ENCODE assay signal across 7 cellular contexts in the genomic region with DNA sequence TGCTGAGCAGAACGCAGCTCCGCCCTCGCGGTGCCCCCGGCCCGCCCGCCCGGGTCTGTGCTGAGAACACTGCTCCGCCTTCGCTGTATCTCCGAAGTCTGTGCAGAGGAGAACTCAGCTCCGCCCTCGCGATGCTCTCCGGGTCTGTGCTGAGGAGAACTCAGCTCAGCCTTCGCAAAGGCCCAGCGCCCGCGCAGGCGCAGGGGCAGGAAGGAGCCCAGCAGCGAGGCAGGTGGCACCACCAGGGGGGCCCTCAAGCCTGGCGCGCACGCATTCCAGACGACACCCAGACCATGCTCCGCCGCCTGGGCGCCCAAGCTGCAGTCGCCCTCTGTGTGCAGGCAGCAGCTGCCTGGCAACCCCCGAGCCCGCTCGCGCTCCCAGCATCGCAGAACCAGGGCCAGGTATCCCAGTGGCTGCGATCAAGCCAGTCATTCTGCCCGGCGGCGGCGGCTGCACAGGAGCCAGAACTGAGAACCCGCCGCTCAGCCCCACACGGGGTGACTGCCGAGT.
A peak's percentile ranks its signal among the peaks of the same experiment; 100 is the strongest.
DNase-seq lines count a peak whose midpoint lies in the region; ATAC-seq, FAIRE-seq and TF ChIP-seq lines count a peak whose summit lies in the region.
"Not testable (repeated sequence)": the region's sequence is repeated elsewhere in the genome, so short reads cannot be mapped to it uniquely, and the experiment has no call there.

No MANE protein-coding gene starts in this region.

- not testable (repeated sequence) for H3K36me3 ChIP-seq in brain microvascular endothelial cell (replicated peaks); HepG2 (replicated peaks in 1 of 2; ENCODE audit: control insufficient read depth in 1 of 2, insufficient read depth in 2 of 2, low read length in 2 of 2); rectal smooth muscle tissue (ENCODE audit: control insufficient read depth, insufficient read depth, low read length)

- H3K9ac ChIP-seq in HepG2 (ENCODE audit: insufficient read depth, low read depth, low read length); rectal smooth muscle tissue (ENCODE audit: low read length): not testable (repeated sequence)

- not testable (repeated sequence) for H3K27me3 ChIP-seq in brain microvascular endothelial cell (replicated peaks); HepG2 (ENCODE audit: control insufficient read depth in 1 of 2, insufficient read depth in 2 of 2, low read length in 2 of 2); rectal smooth muscle tissue (ENCODE audit: control insufficient read depth, insufficient read depth, low read length)

- not testable (repeated sequence) for BruUV-seq in HepG2 (replicated peaks; lab: Mats Ljungman, UMichigan)

- 30% methylated on average over 7 of the region's 43 CpGs for WGBS in HepG2 (ENCODE audit: low lambda C conversion rate)

- not testable (repeated sequence) for H3K27ac ChIP-seq in brain microvascular endothelial cell; HepG2 (ENCODE audit: extremely low read length, insufficient read depth, low read length); rectal smooth muscle tissue (ENCODE audit: low read depth, low read length)

- in situ Hi-C loops in brain microvascular endothelial cell (cut with HindIII; ENCODE audit: low pct_ligation_motif_present, low sequenced_read_pairs); HepG2 (cut with HindIII; ENCODE audit: extremely low pct_ligation_motif_present, low pct_unique_long_range_greater_than_20kb): not testable (repeated sequence)

- peak overlapping the region; percentile 48 for H3K4me3 ChIP-seq in brain microvascular endothelial cell (ENCODE audit: low read depth, low read length)
- H3K4me3 ChIP-seq in HepG2 (replicated peaks in 1 of 3; ENCODE audit: insufficient read depth in 1 of 3, low read depth in 2 of 3, low read length in 3 of 3) = not testable (repeated sequence)
- H3K4me3 ChIP-seq in rectal smooth muscle tissue (ENCODE audit: low read length) = peak overlapping the region; percentile 48

- not testable (repeated sequence) for H3K79me2 ChIP-seq in HepG2 (ENCODE audit: insufficient read depth, low read length)

- CTCF ChIA-PET in HepG2 (lab: Yijun Ruan, JAX; ENCODE audit: low intra/inter-chr PET ratio, low total read pairs) = not testable (repeated sequence)

- TF ChIP-seq POLR2A in HepG2 (IDR thresholded peaks at IDR 0.05; ENCODE audit: insufficient read depth in 1 of 2, low read depth in 2 of 2, low read length in 2 of 2) = not testable (repeated sequence)

- not testable (repeated sequence) for H2AFZ ChIP-seq in HepG2 (ENCODE audit: low read length)

- not testable (repeated sequence) for FAIRE-seq in RCC 7860 (lab: Jason Lieb, UNC); HepG2 (lab: Jason Lieb, UNC)

- TF ChIP-seq RAD21 in HepG2 (CRISPR knock-in tag; IDR thresholded peaks at IDR 0.05) = not testable (repeated sequence)

- DNase-seq in EL (peak; percentile 70), NCI-H1694 (lab: John Stamatoyannopoulos, UW) (peak; percentile 66), RCC 7860 (ENCODE audit: low spot score) (peak; percentile 60), brain microvascular endothelial cell (peak; percentile 34), germinal center (ENCODE audit: low spot score) (peak; percentile 18)
- DNase-seq in HepG2 (ENCODE audit: low spot score) = not testable (repeated sequence)

- H3K9me3 ChIP-seq in HepG2 (ENCODE audit: low read length) = not testable (repeated sequence)

- peak; percentile 79 for ATAC-seq in HepG2

- H3K4me2 ChIP-seq in HepG2 (ENCODE audit: low read depth, low read length) = peak overlapping the region; percentile 23; the same call in 1 of the 2 replicates

- POLR2A ChIA-PET in HepG2 (lab: Yijun Ruan, JAX) = interaction anchor here (1.3 kb wide), 1 partner anchor 64 kb away, joined by 3 read pairs; no protein-coding TSS in a partner anchor

- H3K4me1 ChIP-seq in HepG2 (ENCODE audit: insufficient read depth, low read length); rectal smooth muscle tissue (ENCODE audit: control insufficient read depth, insufficient read depth, low read length): not testable (repeated sequence)

- TF ChIP-seq CTCF in brain microvascular endothelial cell (IDR thresholded peaks at IDR 0.05; ENCODE audit: low read depth, low read length, missing control alignments); HepG2 (CRISPR knock-in tag; IDR thresholded peaks at IDR 0.05): not testable (repeated sequence)

- TF ChIP-seq EP300 in HepG2 (IDR thresholded peaks at IDR 0.05; ENCODE audit: low read depth in 2 of 2, low read length in 2 of 2); HepG2 (CRISPR knock-in tag; IDR thresholded peaks at IDR 0.05; ENCODE audit: borderline replicate concordance): not testable (repeated sequence)

- H4K20me1 ChIP-seq in HepG2 (ENCODE audit: insufficient read depth, low read length) = not testable (repeated sequence)

- intact Hi-C loops in HepG2 (cut with micrococcal nuclease; ENCODE audit: unreplicated experiment) = not testable (repeated sequence)
